ENCODE assay signal across 8 cellular contexts in the genomic region with DNA sequence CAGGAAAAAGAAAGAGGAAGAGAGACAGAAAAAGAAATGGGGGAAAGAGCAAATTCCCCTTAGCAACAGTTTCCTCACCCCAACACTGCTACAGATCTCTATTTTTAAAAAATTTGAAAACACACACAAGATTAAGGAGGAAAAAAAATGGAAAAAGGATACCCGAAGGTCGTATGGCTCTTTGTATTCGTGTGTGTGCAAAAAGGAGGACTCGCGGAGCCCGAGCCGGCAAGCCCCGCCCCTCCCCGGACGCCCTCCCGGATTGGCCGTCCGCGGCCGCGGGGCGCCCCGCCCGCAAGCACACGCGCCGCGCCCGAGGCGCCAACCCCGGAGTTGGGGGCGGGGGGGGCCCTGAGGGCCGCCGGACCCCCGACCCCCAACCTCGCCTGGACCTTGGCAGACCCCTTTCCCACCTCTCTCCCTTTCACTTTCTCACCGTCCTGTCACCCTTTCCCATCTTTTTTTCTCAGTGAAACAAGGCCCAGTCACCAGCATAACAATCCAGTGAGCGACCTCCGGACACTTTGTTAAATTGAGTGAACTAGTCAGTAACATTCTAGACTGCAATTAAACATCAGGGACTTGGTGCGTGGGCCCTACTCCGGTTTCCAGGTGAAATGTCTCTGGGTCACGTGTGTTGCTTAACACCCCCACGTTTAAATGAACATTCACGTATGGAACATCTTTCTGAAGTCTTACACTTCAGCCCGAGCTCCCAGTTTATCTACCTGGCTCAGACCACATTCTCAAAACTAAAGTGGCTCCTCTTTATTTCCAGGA. TPM values are rescaled to one million over a fixed set of nuclear protein-coding genes. Genes with fewer than 3 reads are reported as not detected.
DNase-seq lines count a peak whose midpoint lies in the region; ATAC-seq, FAIRE-seq and TF ChIP-seq lines count a peak whose summit lies in the region.

A gene with protein sequence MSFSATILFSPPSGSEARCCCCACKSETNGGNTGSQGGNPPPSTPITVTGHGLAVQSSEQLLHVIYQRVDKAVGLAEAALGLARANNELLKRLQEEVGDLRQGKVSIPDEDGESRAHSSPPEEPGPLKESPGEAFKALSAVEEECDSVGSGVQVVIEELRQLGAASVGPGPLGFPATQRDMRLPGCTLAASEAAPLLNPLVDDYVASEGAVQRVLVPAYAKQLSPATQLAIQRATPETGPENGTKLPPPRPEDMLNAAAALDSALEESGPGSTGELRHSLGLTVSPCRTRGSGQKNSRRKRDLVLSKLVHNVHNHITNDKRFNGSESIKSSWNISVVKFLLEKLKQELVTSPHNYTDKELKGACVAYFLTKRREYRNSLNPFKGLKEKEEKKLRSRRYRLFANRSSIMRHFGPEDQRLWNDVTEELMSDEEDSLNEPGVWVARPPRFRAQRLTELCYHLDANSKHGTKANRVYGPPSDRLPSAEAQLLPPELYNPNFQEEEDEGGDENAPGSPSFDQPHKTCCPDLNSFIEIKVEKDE (minus strand): TSS at position 205 of the 780 bp plus-strand sequence. CDS start 11,120 bp downstream, outside the sequence.

- peak within 1 kb of the TSS; percentile 99 for H2AFZ ChIP-seq in OCI-LY7 (ENCODE audit: low read length)

- DNase-seq in GM12891 (ENCODE audit: insufficient read length, low spot score) (peak; percentile 83), OCI-LY7 (ENCODE audit: low spot score) (peak; percentile 86), activated T-cell treated with anti-CD3 and anti-CD28 coated beads for 4 hours (peak; percentile 75), erythroblast (lab: John Stamatoyannopoulos, UW) (peak; percentile 85 to 87)
- peak; percentile 49 to 68 for DNase-seq in stimulated activated CD8-positive, alpha-beta memory T cell treated with anti-CD3 and anti-CD28 coated beads, Interleukin-4, amount 100 ng/mL, for 4 hours (ENCODE audit: low read depth in 2 of 2, low spot score in 1 of 2)

- TF ChIP-seq POLR2A in GM12891 (IDR thresholded peaks at IDR 0.05; ENCODE audit: low read depth, low read length): no peak
- TF ChIP-seq POLR2A in erythroblast (IDR thresholded peaks at IDR 0.05; ENCODE audit: low read length): peak; percentile 66

- peaks cover 16% of the 10 kb centered on the region for H3K4me1 ChIP-seq in HUES48 (ENCODE audit: control insufficient read depth, insufficient read depth, low read length)
- H3K4me1 ChIP-seq in OCI-LY7 (ENCODE audit: insufficient read depth, low read length, poor library complexity, severe bottlenecking): peaks cover 44% of the 10 kb centered on the region
- peaks cover 17 to 25% of the 10 kb centered on the region in 2 donors for H3K4me1 ChIP-seq in mucosa of rectum (ENCODE audit: control insufficient read depth in 2 of 2, insufficient read depth in 2 of 2, low read length in 2 of 2)

- FAIRE-seq in GM12891 (lab: Jason Lieb, UNC): peak; percentile 61

- peak within 1 kb of the TSS; percentile 50 for H3K4me3 ChIP-seq in HUES48 (ENCODE audit: low read depth, low read length)
- H3K4me3 ChIP-seq in OCI-LY7 (ENCODE audit: low read depth, low read length, poor library complexity, severe bottlenecking): peak within 1 kb of the TSS; percentile 68
- peak within 1 kb of the TSS; percentile 92 for H3K4me3 ChIP-seq in mucosa of rectum (ENCODE audit: low read length in 2 of 2)

- H3K27me3 ChIP-seq in HUES48 (ENCODE audit: control insufficient read depth, insufficient read depth, low read length): no peaks in the 10 kb centered on the region
- no peaks in the 10 kb centered on the region for H3K27me3 ChIP-seq in mucosa of rectum (ENCODE audit: control insufficient read depth in 2 of 2, insufficient read depth in 2 of 2, low read length in 2 of 2)

- H3K36me3 ChIP-seq in HUES48 (ENCODE audit: control insufficient read depth, insufficient read depth, low read length) (no peaks in the 10 kb centered on the region), OCI-LY7 (ENCODE audit: insufficient read depth, low read length) (no peaks in the 10 kb centered on the region), mucosa of rectum (ENCODE audit: control insufficient read depth in 2 of 2, insufficient read depth in 2 of 2, low read length in 2 of 2) (no peaks in the 10 kb centered on the region)

- no peak for ATAC-seq in GM21447 (IDR thresholded peaks at IDR 0.05; ENCODE audit: unreplicated experiment)

- BruUV-seq in OCI-LY7 (replicated peaks; lab: Mats Ljungman, UMichigan): no TSS peak

- peak within 1 kb of the TSS; percentile 100 for H3K4me2 ChIP-seq in OCI-LY7 (ENCODE audit: low read length)

- no peaks in the 10 kb centered on the region for H3K9me2 ChIP-seq in OCI-LY7 (ENCODE audit: insufficient read depth, low read length)

- H3K9ac ChIP-seq in HUES48 (ENCODE audit: low read depth, low read length) (peak within 1 kb of the TSS; percentile 10; the same call in 1 of the 2 replicates), mucosa of rectum (ENCODE audit: low read depth in 1 of 2, low read length in 2 of 2) (peak within 1 kb of the TSS; percentile 68 to 76)

- intact Hi-C loops in OCI-LY7 (cut with micrococcal nuclease; ENCODE audit: unreplicated experiment): loop anchor here (1.0 to 5.0 kb wide), 4 partner anchors 24 to 453 kb away; a partner anchor contains a TSS

- H3K27ac ChIP-seq in HUES48 (ENCODE audit: low read depth, low read length): peak within 1 kb of the TSS; percentile 54
- H3K27ac ChIP-seq in OCI-LY7 (ENCODE audit: low read depth, low read length, poor library complexity, severe bottlenecking): peak within 1 kb of the TSS; percentile 82
- H3K27ac ChIP-seq in mucosa of rectum (ENCODE audit: low read depth in 2 of 2, low read length in 2 of 2): peak within 1 kb of the TSS; percentile 82 to 83

- H3K9me3 ChIP-seq in HUES48 (ENCODE audit: control insufficient read depth, insufficient read depth, low read length): no peaks in the 10 kb centered on the region
- no peaks in the 10 kb centered on the region for H3K9me3 ChIP-seq in OCI-LY7 (ENCODE audit: low read length)
- no peaks in the 10 kb centered on the region for H3K9me3 ChIP-seq in mucosa of rectum (ENCODE audit: control insufficient read depth in 2 of 2, low read length in 2 of 2)

- peaks cover 32% of the 10 kb centered on the region; the same call in 1 of the 2 replicates for H3K79me2 ChIP-seq in OCI-LY7 (ENCODE audit: insufficient read depth, low read depth, low read length)

- CTCF ChIA-PET in OCI-LY7 (lab: Charles Lee; ENCODE audit: unreplicated experiment): no interaction called here

- H4K20me1 ChIP-seq in OCI-LY7 (ENCODE audit: insufficient read depth, low read length): no peaks in the 10 kb centered on the region

- POLR2A ChIA-PET in OCI-LY7 (lab: Charles Lee): interaction anchor here (0.5 to 2.0 kb wide), 5 partner anchors 9 to 283 kb away, joined by 3 to 11 read pairs (median 3); no protein-coding TSS in a partner anchor

- no peak for TF ChIP-seq CTCF in OCI-LY7 (conservative IDR thresholded peaks at IDR 0.05; ENCODE audit: low read length)

TF ChIP-seq in GM12891, 5 proteins besides CTCF, POLR2A, EP300 and RAD21:
- TF ChIP-seq SPI1 (IDR thresholded peaks at IDR 0.05; ENCODE audit: low read depth, low read length) (peak; percentile 69), TAF1 (IDR thresholded peaks at IDR 0.05; ENCODE audit: low read depth, low read length) (peak; percentile 48; the same call in 1 of the 2 replicates), POLR2AphosphoS5 (IDR thresholded peaks at IDR 0.05; ENCODE audit: low read depth, low read length) (no peak), POU2F2 (IDR thresholded peaks at IDR 0.05; ENCODE audit: low read depth, low read length) (no peak), PAX5 (IDR thresholded peaks at IDR 0.05; ENCODE audit: insufficient read depth, low read length, severe bottlenecking) (no peak)

RNA-seq across cellular contexts. Expression of the gene that starts here (rescaled TPM):
- polyA plus RNA-seq in GM12891 (2012; ENCODE audit: low read depth, missing spikeins): 6.0 TPM
- total RNA-seq in OCI-LY7 (2014; rRNA removed; shearing (Covaris generic)): 13.8 and 17.9 TPM in 2 replicates
- total RNA-seq in OCI-LY7 (2022): 15.2 and 17.4 TPM in 2 replicates
